ENCODE assay signal across 15 cellular contexts in genomic region chr2:128375454-128375853, GRCh38. TPM values are rescaled to one million over a fixed set of nuclear protein-coding genes. Genes with fewer than 3 reads are reported as not detected.
DNase-seq lines count a peak whose midpoint lies in the region; ATAC-seq and TF ChIP-seq lines count a peak whose summit lies in the region.
"Had no signal": no experiment of that assay in that cellular context is flagged by ENCODE, and none has a peak within 500 bp of the region (broad histone marks: within the 10 kb centered on the region; RNA-seq: fewer than 3 reads in every experiment).

No MANE protein-coding gene starts in this region.

- POLR2A ChIA-PET in GM10248 (lab: Yijun Ruan, JAX): no interaction called here

- H3K9me3 ChIP-seq in gastroesophageal sphincter (no peaks in the 10 kb centered on the region), sigmoid colon (no peaks in the 10 kb centered on the region)
- H3K9me3 ChIP-seq: BE2C, tibial nerve had no signal

- WGBS in gastroesophageal sphincter (ENCODE audit: low coverage in 1 of 2), 2 donors: 9 to 22% methylated on average over 2 of the region's 7 CpGs
- WGBS in sigmoid colon, 2 donors: 68 to 78% methylated on average over 7 of the region's 7 CpGs

- DNase-seq in H7 (peak; percentile 60), sigmoid colon (no peak), hepatic stellate cell (ENCODE audit: low spot score) (no peak), GM10248 (ENCODE audit: extremely low spot score) (no peak), NCI-H1930 (lab: John Stamatoyannopoulos, UW) (no peak)
- DNase-seq: activated naive CD4-positive, alpha-beta T cell treated with anti-CD3 and anti-CD28 coated beads, Interleukin-2, amount 10 ng/mL, durations not matched to agents 7 days and 5 days; BE2C; central memory CD4-positive, alpha-beta T cell; NCI-H226 had no signal

- TF ChIP-seq POLR2A in gastroesophageal sphincter (IDR thresholded peaks at IDR 0.05) (no peak), sigmoid colon (IDR thresholded peaks at IDR 0.05) (no peak)

- H3K27ac ChIP-seq in VCaP (peak overlapping the region; percentile 74), gastroesophageal sphincter (peak overlapping the region; percentile 32 to 84 (median 80)), sigmoid colon (peak overlapping the region; percentile 73 to 81 (median 77))

- H3K4me1 ChIP-seq in gastroesophageal sphincter: peaks cover 0 to 71% (median 20%) of the 10 kb centered on the region in 3 donors
- H3K4me1 ChIP-seq in sigmoid colon: peaks cover 0 to 84% (median 79%) of the 10 kb centered on the region in 4 donors
- H3K4me1 ChIP-seq: BE2C had no signal

- TF ChIP-seq CTCF in VCaP (conservative IDR thresholded peaks at IDR 0.05): no peak
- no peak for TF ChIP-seq CTCF in gastroesophageal sphincter (IDR thresholded peaks at IDR 0.05)
- no peak for TF ChIP-seq CTCF in sigmoid colon (IDR thresholded peaks at IDR 0.05)
- TF ChIP-seq CTCF in GM10248 (IDR thresholded peaks at IDR 0.05; ENCODE audit: control extremely low read depth, extremely low read depth, low read depth, missing control alignments): no peak

- TF ChIP-seq EP300 in gastroesophageal sphincter (IDR thresholded peaks at IDR 0.05) (no peak), sigmoid colon (IDR thresholded peaks at IDR 0.05) (no peak)

- peak; percentile 54 for ATAC-seq in gastroesophageal sphincter
- ATAC-seq in HG02571 (IDR thresholded peaks at IDR 0.05; ENCODE audit: unreplicated experiment): no peak
- ATAC-seq: GM12878 had no signal

- CTCF ChIA-PET in GM10248 (lab: Yijun Ruan, JAX): no interaction called here

- intact Hi-C loops in sigmoid colon (cut with DNase I): loop anchor here (2.0 kb wide), 1 partner anchor 53 kb away; no protein-coding TSS in a partner anchor

- H3K4me3 ChIP-seq in H7 (ENCODE audit: insufficient read depth, low read depth, low read length) (no peak overlapping the region), gastroesophageal sphincter (no peak overlapping the region), sigmoid colon (no peak overlapping the region)
- H3K4me3 ChIP-seq: GM12878, lung, tibial nerve had no signal

- H3K36me3 ChIP-seq in H7 (replicated peaks; ENCODE audit: control insufficient read depth, insufficient read depth, low read length) (no peaks in the 10 kb centered on the region), gastroesophageal sphincter (no peaks in the 10 kb centered on the region), sigmoid colon (no peaks in the 10 kb centered on the region)
- H3K36me3 ChIP-seq: BE2C, tibial nerve had no signal

- peaks cover 2% of the 10 kb centered on the region; the same call in 1 of the 2 replicates for H3K27me3 ChIP-seq in H7 (ENCODE audit: control insufficient read depth, insufficient read depth, low read length)
- no peaks in the 10 kb centered on the region for H3K27me3 ChIP-seq in gastroesophageal sphincter
- no peaks in the 10 kb centered on the region for H3K27me3 ChIP-seq in sigmoid colon
- H3K27me3 ChIP-seq: BE2C, tibial nerve had no signal

RNA-seq across cellular contexts. Expression of gene HS6ST1, which starts 56.8 kb away (rescaled TPM):
- 76.3 and 102 TPM in 2 replicates for total RNA-seq in H7 (2014; rRNA removed; shearing (Covaris generic))
- 10 to 100 TPM; 20.5 to 43.6 (median 32.1) TPM for total RNA-seq in gastroesophageal sphincter
- 10 to 100 TPM; 13.2 to 27.4 (median 17.1) TPM for total RNA-seq in sigmoid colon
- 10 to 100 TPM; 12.0 to 25.1 (median 12.7) TPM for polyA plus RNA-seq in sigmoid colon
